1 cellular context compared by ENCODE assay signal in genomic region chr19:46951236-46951986, GRCh38.
A peak's percentile ranks its signal among the peaks of the same experiment; 100 is the strongest.
TF ChIP-seq lines count a peak whose summit lies in the region.

No MANE protein-coding gene starts in this region.

TF ChIP-seq in HepG2, 621 proteins besides CTCF, POLR2A, EP300 and RAD21 (continued from another document and continues in another):
- TF ChIP-seq KIAA2018 (CRISPR knock-in tag; IDR thresholded peaks at IDR 0.05; ENCODE audit: borderline replicate concordance), result no peak
- TF ChIP-seq HNF1A (IDR thresholded peaks at IDR 0.05; ENCODE audit: low read depth), result no peak
- TF ChIP-seq HNF1A (CRISPR knock-in tag; IDR thresholded peaks at IDR 0.05; ENCODE audit: borderline replicate concordance), result no peak
- no peak for TF ChIP-seq SP140L (CRISPR knock-in tag; IDR thresholded peaks at IDR 0.05; ENCODE audit: borderline replicate concordance)
- TF ChIP-seq YY1 (IDR thresholded peaks at IDR 0.05; ENCODE audit: insufficient read depth, insufficient replicate concordance, low read depth, low read length), result no peak
- TF ChIP-seq TCF7 (IDR thresholded peaks at IDR 0.05; ENCODE audit: low read depth), result no peak
- TF ChIP-seq ZNF691 (CRISPR knock-in tag; IDR thresholded peaks at IDR 0.05; ENCODE audit: borderline replicate concordance, low read depth), result no peak
- TF ChIP-seq ZKSCAN1 (IDR thresholded peaks at IDR 0.05; ENCODE audit: low read length), result no peak
- TF ChIP-seq MED8 (CRISPR knock-in tag; IDR thresholded peaks at IDR 0.05; ENCODE audit: insufficient replicate concordance), result no peak
- no peak for TF ChIP-seq ZFP37 (CRISPR knock-in tag; IDR thresholded peaks at IDR 0.05; ENCODE audit: borderline replicate concordance)
- 0 out of 2 replicates have a peak, but pooled peaks have one; percentile 16 for TF ChIP-seq ZMYM4 (CRISPR knock-in tag; IDR thresholded peaks at IDR 0.05)
- TF ChIP-seq ZNF75D (CRISPR knock-in tag; IDR thresholded peaks at IDR 0.05; ENCODE audit: borderline replicate concordance), result no peak
- peak; percentile 45; the same call in 1 of the 2 replicates for TF ChIP-seq SOX5 (CRISPR knock-in tag; IDR thresholded peaks at IDR 0.05; ENCODE audit: borderline replicate concordance)
- TF ChIP-seq RXRA (CRISPR knock-in tag; IDR thresholded peaks at IDR 0.05), result no peak
- TF ChIP-seq GATAD2A (CRISPR knock-in tag; IDR thresholded peaks at IDR 0.05), result peak; percentile 52
- no peak for TF ChIP-seq DDIT3 (CRISPR knock-in tag; IDR thresholded peaks at IDR 0.05)
- no peak for TF ChIP-seq ZBTB43 (CRISPR knock-in tag; conservative IDR thresholded peaks at IDR 0.05)
- no peak for TF ChIP-seq GABPA (IDR thresholded peaks at IDR 0.05; ENCODE audit: low read depth, low read length)
- no peak for TF ChIP-seq GABPA (CRISPR knock-in tag; IDR thresholded peaks at IDR 0.05; ENCODE audit: low read depth)
- no peak for TF ChIP-seq ZNF746 (CRISPR knock-in tag; IDR thresholded peaks at IDR 0.05)
- TF ChIP-seq TFDP1 (CRISPR knock-in tag; IDR thresholded peaks at IDR 0.05; ENCODE audit: borderline replicate concordance), result no peak
- TF ChIP-seq ZNF276 (CRISPR knock-in tag; IDR thresholded peaks at IDR 0.05; ENCODE audit: low read depth), result no peak
- TF ChIP-seq FOSL2 (CRISPR knock-in tag; IDR thresholded peaks at IDR 0.05), result 0 out of 2 replicates have a peak, but pooled peaks have one; percentile 42
- no peak for TF ChIP-seq KDM1A (CRISPR knock-in tag; IDR thresholded peaks at IDR 0.05)
- TF ChIP-seq SNAPC5 (CRISPR knock-in tag; IDR thresholded peaks at IDR 0.05; ENCODE audit: borderline replicate concordance), result no peak
- TF ChIP-seq MBNL3 (CRISPR knock-in tag; conservative IDR thresholded peaks at IDR 0.05), result no peak
- no peak for TF ChIP-seq CCAR2 (optimal IDR thresholded peaks at IDR 0.05; ENCODE audit: low read depth, low read length)
- TF ChIP-seq ZSCAN29 (CRISPR knock-in tag; conservative IDR thresholded peaks at IDR 0.05), result no peak
- no peak for TF ChIP-seq ZNF660 (CRISPR knock-in tag; IDR thresholded peaks at IDR 0.05; ENCODE audit: borderline replicate concordance, low read depth)
- TF ChIP-seq RFX3 (CRISPR knock-in tag; IDR thresholded peaks at IDR 0.05), result no peak
- no peak for TF ChIP-seq ZBTB7A (CRISPR knock-in tag; IDR thresholded peaks at IDR 0.05)
- no peak for TF ChIP-seq ZNF350 (CRISPR knock-in tag; IDR thresholded peaks at IDR 0.05; ENCODE audit: borderline replicate concordance, low read depth)
- TF ChIP-seq GFI1 (CRISPR knock-in tag; IDR thresholded peaks at IDR 0.05; ENCODE audit: borderline replicate concordance), result 0 out of 2 replicates have a peak, but pooled peaks have one; percentile 25
- TF ChIP-seq ZNF780A (CRISPR knock-in tag; IDR thresholded peaks at IDR 0.05), result no peak
- TF ChIP-seq ZSCAN20 (CRISPR knock-in tag; IDR thresholded peaks at IDR 0.05; ENCODE audit: borderline replicate concordance), result no peak
- no peak for TF ChIP-seq ZNF547 (CRISPR knock-in tag; IDR thresholded peaks at IDR 0.05)
- no peak for TF ChIP-seq ATAD3A (CRISPR knock-in tag; IDR thresholded peaks at IDR 0.05)
- TF ChIP-seq KLF16 (CRISPR knock-in tag; IDR thresholded peaks at IDR 0.05), result no peak
